9 cellular contexts compared by ENCODE assay signal in genomic region chr15:34514251-34514760, GRCh38.
A peak's percentile ranks its signal among the peaks of the same experiment; 100 is the strongest.
DNase-seq lines count a peak whose midpoint lies in the region; ATAC-seq and TF ChIP-seq lines count a peak whose summit lies in the region.
"Had no signal": no experiment of that assay in that cellular context is flagged by ENCODE, and none has a peak within 500 bp of the region (broad histone marks: within the 10 kb centered on the region; RNA-seq: fewer than 3 reads in every experiment).

No MANE protein-coding gene starts in this region.

- H3K27ac ChIP-seq in parathyroid adenoma: peak overlapping the region; percentile 76
- H3K27ac ChIP-seq: neutrophil had no signal

- TF ChIP-seq POLR2A in GM18505 (IDR thresholded peaks at IDR 0.05; ENCODE audit: borderline replicate concordance, extremely low read depth, insufficient read depth, insufficient read length): no peak

- H3K36me3 Mint-ChIP-seq in activated T-helper 17 cell treated with anti-CD3 and anti-CD28 coated beads, Interleukin-2, amount 50 U/mL, for 72 hours (ENCODE audit: low read depth): no peaks in the 10 kb centered on the region

- H3K36me3 ChIP-seq in parathyroid adenoma (ENCODE audit: control insufficient read depth, insufficient read depth, low read length): no peaks in the 10 kb centered on the region
- H3K36me3 ChIP-seq: neutrophil had no signal

- intact Hi-C loops in Right ventricle myocardium superior (cut with DNase I): no loop called here

- DNase-seq in A172 (ENCODE audit: low spot score): peak; percentile 11
- peak; percentile 63 for DNase-seq in Right ventricle myocardium superior
- DNase-seq in NCI-H2029 treated with DMSO at 0.1 percent for 48 hours (lab: John Stamatoyannopoulos, UW): no peak
- no peak for DNase-seq in NCI-H774 (lab: John Stamatoyannopoulos, UW)

- H3K9me3 Mint-ChIP-seq in activated T-helper 17 cell treated with anti-CD3 and anti-CD28 coated beads, Interleukin-2, amount 50 U/mL, for 72 hours: no peaks in the 10 kb centered on the region

- peaks cover 8% of the 10 kb centered on the region for H3K4me1 Mint-ChIP-seq in activated T-helper 17 cell treated with anti-CD3 and anti-CD28 coated beads, Interleukin-2, amount 50 U/mL, for 72 hours

- H3K9ac ChIP-seq in parathyroid adenoma: peak overlapping the region; percentile 37

- H3K4me1 ChIP-seq in parathyroid adenoma: peaks cover 3% of the 10 kb centered on the region

- peak overlapping the region; percentile 82 for H3K4me2 ChIP-seq in parathyroid adenoma (ENCODE audit: low read length)

- ATAC-seq in GM18505 (IDR thresholded peaks at IDR 0.05; ENCODE audit: unreplicated experiment): peak; percentile 73
- ATAC-seq in HG03571 (IDR thresholded peaks at IDR 0.05; ENCODE audit: unreplicated experiment): peak; percentile 58
- ATAC-seq in activated T-helper 17 cell treated with anti-CD3 and anti-CD28 coated beads, Interleukin-2, amount 50 U/mL, for 72 hours (replicated peaks): peak; percentile 64
- peak; percentile 90 for ATAC-seq in Right ventricle myocardium superior (ENCODE audit: poor library complexity)

- TF ChIP-seq CTCF in parathyroid adenoma (IDR thresholded peaks at IDR 0.05): no peak

- H3K9me3 ChIP-seq in parathyroid adenoma (ENCODE audit: control insufficient read depth, low read length): no peaks in the 10 kb centered on the region
- H3K9me3 ChIP-seq: neutrophil had no signal

- H3K4me3 Mint-ChIP-seq in activated T-helper 17 cell treated with anti-CD3 and anti-CD28 coated beads, Interleukin-2, amount 50 U/mL, for 72 hours: peak overlapping the region; percentile 74

- no peaks in the 10 kb centered on the region for H3K27me3 ChIP-seq in parathyroid adenoma (ENCODE audit: control insufficient read depth, insufficient read depth, low read length)

- H3K79me2 ChIP-seq in parathyroid adenoma: no peaks in the 10 kb centered on the region

- peak overlapping the region; percentile 69 for H3K27ac Mint-ChIP-seq in activated T-helper 17 cell treated with anti-CD3 and anti-CD28 coated beads, Interleukin-2, amount 50 U/mL, for 72 hours

- peak overlapping the region; percentile 62 for H3K4me3 ChIP-seq in parathyroid adenoma (ENCODE audit: low read depth, low read length)

- H2AFZ ChIP-seq in parathyroid adenoma: peak overlapping the region; percentile 96

- H3K27me3 Mint-ChIP-seq in activated T-helper 17 cell treated with anti-CD3 and anti-CD28 coated beads, Interleukin-2, amount 50 U/mL, for 72 hours: peaks cover 37% of the 10 kb centered on the region

Comparison
In these comparisons a context has a peak if more than half of its experiments do, and no peak if none do; other contexts are left out.
1. DNase-seq: peak in A172 (single experiment) and Right ventricle myocardium superior (single experiment); none in NCI-H2029 treated with DMSO at 0.1 percent for 48 hours (single experiment) and NCI-H774 (single experiment).
2. Peak in every context shown above with its lines, with median percentiles within 50 percentile points of each other: ATAC-seq.